17 cellular contexts compared by ENCODE assay signal in the genomic region with DNA sequence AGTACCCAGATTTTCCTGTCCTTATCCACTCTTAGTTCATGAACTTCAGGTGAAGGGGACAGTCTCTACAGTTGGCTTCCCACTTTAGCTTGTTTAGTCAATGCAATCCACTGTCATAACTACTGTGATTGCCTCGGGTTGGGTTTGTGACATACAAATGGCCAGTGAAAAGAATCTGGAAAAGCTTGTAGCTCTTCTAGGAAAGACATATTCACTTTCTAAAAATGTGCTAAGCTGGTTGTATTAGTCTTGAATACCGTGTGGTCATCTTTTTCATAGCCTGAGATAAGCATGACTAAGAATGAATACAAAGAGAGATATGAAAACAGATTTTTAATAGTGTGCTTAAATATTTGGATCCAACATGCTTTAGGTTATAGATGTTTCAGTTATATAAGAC.
"Had no signal": no experiment of that assay in that cellular context is flagged by ENCODE, and none has a peak within 500 bp of the region (broad histone marks: within the 10 kb centered on the region; RNA-seq: fewer than 3 reads in every experiment).

No MANE protein-coding gene starts in this region.

- DNase-seq: effector CD8-positive, alpha-beta T cell; gastrocnemius medialis; heart right ventricle; hypothalamus; kidney glomerular epithelial cell; mucosa of descending colon; naive thymus-derived CD8-positive, alpha-beta T cell; posterior cingulate gyrus; small intestine; stimulated activated CD4-positive, alpha-beta T cell treated with anti-CD3 and anti-CD28 coated beads, Interleukin-2, amount 100 ng/mL, for 48 hours; stimulated activated naive CD4-positive, alpha-beta T cell treated with Interleukin-2 at 50 U/mL for 16 hours; upper lobe of left lung; uterus had no signal

- H3K36me3 ChIP-seq: esophagus muscularis mucosa, gastrocnemius medialis, heart right ventricle, neutrophil, right atrium auricular region, upper lobe of left lung, uterus had no signal

- H3K27ac Mint-ChIP-seq: naive thymus-derived CD8-positive, alpha-beta T cell had no signal

- H3K27me3 Mint-ChIP-seq: naive thymus-derived CD8-positive, alpha-beta T cell had no signal

- H3K27me3 ChIP-seq: esophagus muscularis mucosa, gastrocnemius medialis, heart right ventricle, neutrophil, right atrium auricular region, upper lobe of left lung, uterus had no signal

- H3K4me1 Mint-ChIP-seq: naive thymus-derived CD8-positive, alpha-beta T cell had no signal

- H3K27ac ChIP-seq: coronary artery, esophagus muscularis mucosa, gastrocnemius medialis, heart right ventricle, neutrophil, right atrium auricular region, upper lobe of left lung, uterus had no signal

- H3K36me3 Mint-ChIP-seq: naive thymus-derived CD8-positive, alpha-beta T cell had no signal

- H3K4me3 ChIP-seq: coronary artery, esophagus muscularis mucosa, gastrocnemius medialis, heart right ventricle, mucosa of descending colon, right atrium auricular region, upper lobe of left lung, uterus had no signal

- H3K4me3 Mint-ChIP-seq: naive thymus-derived CD8-positive, alpha-beta T cell had no signal

- H3K9me3 ChIP-seq: esophagus muscularis mucosa, gastrocnemius medialis, heart right ventricle, mucosa of descending colon, neutrophil, right atrium auricular region, upper lobe of left lung, uterus had no signal

- H3K4me1 ChIP-seq: esophagus muscularis mucosa, gastrocnemius medialis, heart right ventricle, right atrium auricular region, upper lobe of left lung, uterus had no signal
